ENCODE assay signal across 19 cellular contexts in genomic region chr14:55745906-55746305, GRCh38.
DNase-seq lines count a peak whose midpoint lies in the region; ATAC-seq, FAIRE-seq and TF ChIP-seq lines count a peak whose summit lies in the region.
"Had no signal": no experiment of that assay in that cellular context is flagged by ENCODE, and none has a peak within 500 bp of the region (broad histone marks: within the 10 kb centered on the region; RNA-seq: fewer than 3 reads in every experiment).

No MANE protein-coding gene starts in this region.

- no peak overlapping the region for H2BK5ac ChIP-seq in neuronal stem cell (ENCODE audit: low read length)

- CTCF ChIA-PET in HepG2 (lab: Yijun Ruan, JAX; ENCODE audit: low intra/inter-chr PET ratio, low total read pairs): no interaction called here

- H3K4me3 ChIP-seq in HepG2 (replicated peaks in 1 of 3; ENCODE audit: insufficient read depth in 1 of 3, low read depth in 2 of 3, low read length in 3 of 3) (no peak overlapping the region), right lobe of liver (no peak overlapping the region), hepatocyte (no peak overlapping the region), neuronal stem cell (ENCODE audit: low read length in 2 of 2) (no peak overlapping the region), vagina (no peak overlapping the region)
- H3K4me3 ChIP-seq: A549, GM12878, GM23338 had no signal

- peak overlapping the region; percentile 68 for H2BK12ac ChIP-seq in neuronal stem cell (ENCODE audit: low read length)

- H3K9me3 ChIP-seq in HepG2 (ENCODE audit: low read length) (no peaks in the 10 kb centered on the region), right lobe of liver (no peaks in the 10 kb centered on the region), hepatocyte (ENCODE audit: low read depth) (no peaks in the 10 kb centered on the region), neuronal stem cell (replicated peaks in 1 of 2; ENCODE audit: control insufficient read depth in 2 of 2, insufficient read depth in 1 of 2, low read depth in 1 of 2, low read length in 2 of 2) (no peaks in the 10 kb centered on the region), vagina (no peaks in the 10 kb centered on the region)
- H3K9me3 ChIP-seq: A549 had no signal

- H3K4ac ChIP-seq in neuronal stem cell (ENCODE audit: low read length): no peak overlapping the region

- H2AFZ ChIP-seq in HepG2 (ENCODE audit: low read length): no peak overlapping the region
- H2AFZ ChIP-seq in hepatocyte: no peak overlapping the region
- H2AFZ ChIP-seq in neuronal stem cell (ENCODE audit: low read length): no peak overlapping the region
- H2AFZ ChIP-seq: GM23338 had no signal

- TF ChIP-seq RAD21 in HepG2 (CRISPR knock-in tag; IDR thresholded peaks at IDR 0.05): no peak

- H2BK15ac ChIP-seq in neuronal stem cell (ENCODE audit: low read length): no peak overlapping the region

- in situ Hi-C loops in HepG2 (cut with HindIII; ENCODE audit: extremely low pct_ligation_motif_present, low pct_unique_long_range_greater_than_20kb): no loop called here

- H2BK120ac ChIP-seq in neuronal stem cell (ENCODE audit: low read depth, low read length): no peak overlapping the region

- intact Hi-C loops in HepG2 (cut with micrococcal nuclease; ENCODE audit: unreplicated experiment) (no loop called here), right lobe of liver (cut with DNase I) (no loop called here), vagina (cut with DNase I) (no loop called here)

- no peak for FAIRE-seq in HepG2 (lab: Jason Lieb, UNC)
- FAIRE-seq: A549, GM12878 had no signal

- no peak overlapping the region for H3K14ac ChIP-seq in neuronal stem cell (ENCODE audit: low read length)

- TF ChIP-seq CTCF in HepG2 (CRISPR knock-in tag; IDR thresholded peaks at IDR 0.05) (no peak), right lobe of liver (IDR thresholded peaks at IDR 0.05) (no peak), hepatocyte (IDR thresholded peaks at IDR 0.05; ENCODE audit: poor library complexity) (no peak), vagina (IDR thresholded peaks at IDR 0.05) (no peak)

- no peak overlapping the region for H3K23ac ChIP-seq in neuronal stem cell (ENCODE audit: low read depth, low read length, poor library complexity)

- H3K27me3 ChIP-seq in HepG2 (ENCODE audit: control insufficient read depth in 1 of 2, insufficient read depth in 2 of 2, low read length in 2 of 2) (0 out of 5 replicates have a peak, but pooled peaks cover 0 to under 1% of the 10 kb centered on the region in 2 experiments), right lobe of liver (no peaks in the 10 kb centered on the region), hepatocyte (no peaks in the 10 kb centered on the region), neuronal stem cell (ENCODE audit: control insufficient read depth in 3 of 3, insufficient read depth in 3 of 3, low read depth in 1 of 3, low read length in 3 of 3) (no peaks in the 10 kb centered on the region), vagina (no peaks in the 10 kb centered on the region)

- no peak for TF ChIP-seq POLR2A in HepG2 (IDR thresholded peaks at IDR 0.05; ENCODE audit: insufficient read depth in 1 of 2, low read depth in 2 of 2, low read length in 2 of 2)
- TF ChIP-seq POLR2A in right lobe of liver (IDR thresholded peaks at IDR 0.05): no peak
- no peak for TF ChIP-seq POLR2A in vagina (IDR thresholded peaks at IDR 0.05)

- H3K79me1 ChIP-seq in neuronal stem cell (ENCODE audit: low read depth, low read length): no peaks in the 10 kb centered on the region

- ATAC-seq in HepG2: peak; percentile 65
- ATAC-seq in right lobe of liver: no peak
- ATAC-seq: A549, GM12878, GM23338, HCT116 had no signal

- no peak overlapping the region for H3K9ac ChIP-seq in HepG2 (ENCODE audit: insufficient read depth, low read depth, low read length)
- H3K9ac ChIP-seq in neuronal stem cell (ENCODE audit: low read depth, low read length, poor library complexity): no peak overlapping the region

- H3K27ac ChIP-seq in HepG2 (ENCODE audit: extremely low read length, insufficient read depth, low read length) (no peak overlapping the region), right lobe of liver (no peak overlapping the region), hepatocyte (peak overlapping the region; percentile 81), neuronal stem cell (replicated peaks; ENCODE audit: low read length) (no peak overlapping the region), vagina (no peak overlapping the region)

- H3K4me1 ChIP-seq in HepG2 (ENCODE audit: insufficient read depth, low read length) (peaks cover 18% of the 10 kb centered on the region), right lobe of liver (peaks cover 0 to 12% (median 0%) of the 10 kb centered on the region in 4 donors), hepatocyte (ENCODE audit: insufficient read depth) (peaks cover 13% of the 10 kb centered on the region), neuronal stem cell (ENCODE audit: control insufficient read depth in 2 of 2, insufficient read depth in 1 of 2, low read depth in 1 of 2, low read length in 2 of 2) (peaks cover 7 to 16% of the 10 kb centered on the region in 2 donors), vagina (peaks cover 4% of the 10 kb centered on the region)

- no peak overlapping the region for H2AK5ac ChIP-seq in neuronal stem cell (ENCODE audit: low read depth, low read length)

- no peaks in the 10 kb centered on the region for H4K20me1 ChIP-seq in HepG2 (ENCODE audit: insufficient read depth, low read length)
- H4K20me1 ChIP-seq in hepatocyte (ENCODE audit: insufficient read depth, poor library complexity, severe bottlenecking): no peaks in the 10 kb centered on the region

- H3K18ac ChIP-seq in neuronal stem cell (ENCODE audit: low read length): peak overlapping the region; percentile 79

- DNase-seq in HepG2 (ENCODE audit: low spot score): no peak
- no peak for DNase-seq in right lobe of liver
- no peak for DNase-seq in hepatocyte (ENCODE audit: low spot score)
- no peak for DNase-seq in neuronal stem cell (ENCODE audit: low spot score)
- no peak for DNase-seq in vagina (ENCODE audit: extremely low spot score in 2 of 2)
- no peak for DNase-seq in DMS153 (lab: John Stamatoyannopoulos, UW)
- DNase-seq in NCI-H2029 (lab: John Stamatoyannopoulos, UW): no peak
- DNase-seq: 8988T; C1 segment of cervical spinal cord; CD4-positive, alpha-beta memory T cell; COR-L47; DMS79; EL; GDM1; H9 had no signal

- POLR2A ChIA-PET in HepG2 (lab: Yijun Ruan, JAX): no interaction called here

- H4K91ac ChIP-seq in neuronal stem cell (ENCODE audit: low read depth, low read length, poor library complexity): no peak overlapping the region

- no peak for TF ChIP-seq EP300 in HepG2 (IDR thresholded peaks at IDR 0.05; ENCODE audit: low read depth in 2 of 2, low read length in 2 of 2)
- no peak for TF ChIP-seq EP300 in HepG2 (CRISPR knock-in tag; IDR thresholded peaks at IDR 0.05; ENCODE audit: borderline replicate concordance)

- no peaks in the 10 kb centered on the region for H3K9me2 ChIP-seq in hepatocyte (replicated peaks; ENCODE audit: insufficient read depth)

- WGBS in HepG2 (ENCODE audit: low lambda C conversion rate): 2% methylated on average over 6 of the region's 7 CpGs
- WGBS in right lobe of liver (ENCODE audit: insufficient coverage, low coverage, low lambda C conversion rate, missing lambda C conversion rate): 90% methylated on average over 4 of the region's 7 CpGs
- WGBS in hepatocyte (ENCODE audit: low lambda C conversion rate, missing lambda C conversion rate): 89% methylated on average over 7 of the region's 7 CpGs
- no CpG with 5 or more reads among the region's 7 CpGs for WGBS in neuronal stem cell (ENCODE audit: extremely low coverage in 2 of 2, insufficient read length in 2 of 2, insufficient replicate concordance in 1 of 2), 2 donors

- BruUV-seq in HepG2 (replicated peaks; lab: Mats Ljungman, UMichigan): no TSS peak

- H3K4me2 ChIP-seq in HepG2 (ENCODE audit: low read depth, low read length) (no peak overlapping the region), hepatocyte (no peak overlapping the region), neuronal stem cell (ENCODE audit: insufficient read depth, low read length, poor library complexity, severe bottlenecking) (no peak overlapping the region)
- H3K4me2 ChIP-seq: GM23338 had no signal

- no peaks in the 10 kb centered on the region for H3K79me2 ChIP-seq in HepG2 (ENCODE audit: insufficient read depth, low read length)
- H3K79me2 ChIP-seq in hepatocyte: no peaks in the 10 kb centered on the region

- no peak overlapping the region for H4K8ac ChIP-seq in neuronal stem cell (ENCODE audit: low read depth, low read length)

- no peaks in the 10 kb centered on the region for H3K36me3 ChIP-seq in HepG2 (replicated peaks in 1 of 2; ENCODE audit: control insufficient read depth in 1 of 2, insufficient read depth in 2 of 2, low read length in 2 of 2)
- no peaks in the 10 kb centered on the region for H3K36me3 ChIP-seq in right lobe of liver
- H3K36me3 ChIP-seq in hepatocyte (replicated peaks; ENCODE audit: insufficient read depth, low read depth): no peaks in the 10 kb centered on the region
- no peaks in the 10 kb centered on the region for H3K36me3 ChIP-seq in neuronal stem cell (replicated peaks in 1 of 2; ENCODE audit: control insufficient read depth in 2 of 2, insufficient read depth in 2 of 2, low read length in 2 of 2)
- no peaks in the 10 kb centered on the region for H3K36me3 ChIP-seq in vagina

TF ChIP-seq in HepG2, 621 proteins besides CTCF, POLR2A, EP300 and RAD21 (continues in another document):
- TF ChIP-seq ZNF24 (IDR thresholded peaks at IDR 0.05): no peak
